8 cellular contexts compared by ENCODE assay signal in genomic region chr11:119382101-119382500, GRCh38. TPM values are rescaled to one million over a fixed set of nuclear protein-coding genes. Genes with fewer than 3 reads are reported as not detected.
A peak's percentile ranks its signal among the peaks of the same experiment; 100 is the strongest.
DNase-seq lines count a peak whose midpoint lies in the region; ATAC-seq, FAIRE-seq and TF ChIP-seq lines count a peak whose summit lies in the region.

No MANE protein-coding gene starts in this region.

- H2BK12ac ChIP-seq in H9 (ENCODE audit: insufficient read length, low read depth, low read length): no peak overlapping the region

- TSS peak; percentile 83 for BruUV-seq in mammary epithelial cell (replicated peaks; lab: Mats Ljungman, UMichigan)

- ATAC-seq in HG02642 (IDR thresholded peaks at IDR 0.05; ENCODE audit: poor library complexity, unreplicated experiment): no peak
- ATAC-seq in stimulated activated effector memory CD8-positive, alpha-beta T cell treated with anti-CD3 and anti-CD28 coated beads, Interleukin-12 subunit alpha, Interleukin-12 subunit beta, amount 100 ng/mL, for 72 hours: no peak
- no peak for ATAC-seq in stimulated activated naive CD8-positive, alpha-beta T cell treated with anti-CD3 and anti-CD28 coated beads, Interleukin-15, amount 100 ng/mL, for 72 hours

- peaks cover 30 to 37% of the 10 kb centered on the region in 2 experiments for H3K4me1 Mint-ChIP-seq in H9
- no peaks in the 10 kb centered on the region for H3K4me1 Mint-ChIP-seq in stimulated activated effector memory CD8-positive, alpha-beta T cell treated with anti-CD3 and anti-CD28 coated beads, Interleukin-12 subunit alpha, Interleukin-12 subunit beta, amount 100 ng/mL, for 72 hours
- H3K4me1 Mint-ChIP-seq in stimulated activated naive CD8-positive, alpha-beta T cell treated with anti-CD3 and anti-CD28 coated beads, Interleukin-15, amount 100 ng/mL, for 72 hours: peaks cover 14% of the 10 kb centered on the region

- peaks cover 3% of the 10 kb centered on the region; the same call in 1 of the 2 replicates for H3K4me1 ChIP-seq in H9 (ENCODE audit: insufficient read depth, low read length)
- peaks cover 31% of the 10 kb centered on the region for H3K4me1 ChIP-seq in mammary epithelial cell (ENCODE audit: insufficient read depth, low read length)
- H3K4me1 ChIP-seq in mononuclear cell (ENCODE audit: insufficient read depth, low read length): peaks cover 18% of the 10 kb centered on the region

- H3K23ac ChIP-seq in H9 (ENCODE audit: insufficient read length, low read depth, low read length): no peak overlapping the region

- no peak overlapping the region for H3K18ac ChIP-seq in H9 (ENCODE audit: insufficient read length, low read depth, low read length)

- H3K27ac ChIP-seq in H9 (ENCODE audit: insufficient read length, low read depth, low read length): no peak overlapping the region
- peak overlapping the region; percentile 90 for H3K27ac ChIP-seq in mammary epithelial cell (ENCODE audit: insufficient read depth, low read depth, low read length)

- POLR2A ChIA-PET in AG04449 (lab: Yijun Ruan, JAX): no interaction called here

- H3K4me3 ChIP-seq in AG04449 (ENCODE audit: low read depth, low read length): peak overlapping the region; percentile 64
- peak overlapping the region; percentile 48 to 60 (median 53) for H3K4me3 ChIP-seq in mammary epithelial cell (replicated peaks in 1 of 3; ENCODE audit: insufficient read depth in 1 of 3, low read depth in 2 of 3, low read length in 3 of 3)
- peak overlapping the region; percentile 40 for H3K4me3 ChIP-seq in mononuclear cell (ENCODE audit: low read length)

- H2BK5ac ChIP-seq in H9 (ENCODE audit: insufficient read length, low read length): no peak overlapping the region

- no peaks in the 10 kb centered on the region for H3K36me3 ChIP-seq in mammary epithelial cell (ENCODE audit: insufficient read depth, low read length)

- CTCF ChIA-PET in AG04449 (lab: Yijun Ruan, JAX): interaction anchor here (0.8 to 21.7 kb wide), 18 partner anchors 10 to 93 kb away, joined by 3 to 425 read pairs (median 10); partner anchors contain the start of genes C1QTNF5, MFRP, RNF26 and THY1
- CTCF ChIA-PET in mammary epithelial cell (lab: Charles Lee; ENCODE audit: low non-redundant PET): no interaction called here

- H3K4ac ChIP-seq in H9 (ENCODE audit: low read depth, low read length): no peak overlapping the region; the same call in 1 of the 2 replicates

- TF ChIP-seq CTCF in AG04449 (IDR thresholded peaks at IDR 0.05; ENCODE audit: insufficient read depth, low read length, missing control alignments) (no peak), H9 (conservative IDR thresholded peaks at IDR 0.05) (no peak), mammary epithelial cell (conservative IDR thresholded peaks at IDR 0.05 in 1 of 2, IDR thresholded peaks at IDR 0.05 in 1 of 2; ENCODE audit: extremely low read depth in 1 of 2, insufficient read depth in 1 of 2, low read depth in 1 of 2, low read length in 2 of 2) (no peak)

- H3K9ac ChIP-seq in H9 (ENCODE audit: extremely low read depth, insufficient read length, low read length) (no peak overlapping the region), mammary epithelial cell (ENCODE audit: insufficient read depth, low read length) (peak overlapping the region; percentile 89)

- H4K5ac ChIP-seq in H9 (ENCODE audit: insufficient read length, low read depth, low read length): no peak overlapping the region

- no peak overlapping the region for H3K27ac Mint-ChIP-seq in H9
- H3K27ac Mint-ChIP-seq in stimulated activated effector memory CD8-positive, alpha-beta T cell treated with anti-CD3 and anti-CD28 coated beads, Interleukin-12 subunit alpha, Interleukin-12 subunit beta, amount 100 ng/mL, for 72 hours: no peak overlapping the region
- H3K27ac Mint-ChIP-seq in stimulated activated naive CD8-positive, alpha-beta T cell treated with anti-CD3 and anti-CD28 coated beads, Interleukin-15, amount 100 ng/mL, for 72 hours: no peak overlapping the region

- no peak overlapping the region for H2BK20ac ChIP-seq in H9 (ENCODE audit: low read depth, low read length, poor library complexity, severe bottlenecking)

- H3K23me2 ChIP-seq in H9 (ENCODE audit: insufficient read length, low read depth, low read length, poor library complexity, severe bottlenecking): peaks cover 15% of the 10 kb centered on the region

- intact Hi-C loops in mammary epithelial cell (cut with micrococcal nuclease): loop anchor here (10.0 kb wide), 2 partner anchors 343 to 743 kb away; partner anchors contain the start of gene NECTIN1

- H3K4me2 ChIP-seq in H9 (ENCODE audit: insufficient read depth, insufficient read length, low read length): peak overlapping the region; percentile 79
- H3K4me2 ChIP-seq in mammary epithelial cell (ENCODE audit: insufficient read depth, low read depth, low read length): peak overlapping the region; percentile 91

- H3K9me3 Mint-ChIP-seq in H9: no peaks in the 10 kb centered on the region; a peak in 1 of 5 replicates
- H3K9me3 Mint-ChIP-seq in stimulated activated effector memory CD8-positive, alpha-beta T cell treated with anti-CD3 and anti-CD28 coated beads, Interleukin-12 subunit alpha, Interleukin-12 subunit beta, amount 100 ng/mL, for 72 hours: no peaks in the 10 kb centered on the region
- no peaks in the 10 kb centered on the region for H3K9me3 Mint-ChIP-seq in stimulated activated naive CD8-positive, alpha-beta T cell treated with anti-CD3 and anti-CD28 coated beads, Interleukin-15, amount 100 ng/mL, for 72 hours

- no peak for DNase-seq in AG04449 (ENCODE audit: low read depth, low spot score)
- DNase-seq in H9: no peak
- DNase-seq in mammary epithelial cell: no peak
- no peak for DNase-seq in stimulated activated effector memory CD8-positive, alpha-beta T cell treated with anti-CD3 and anti-CD28 coated beads, Interleukin-12 subunit alpha, Interleukin-12 subunit beta, amount 100 ng/mL, for 72 hours (ENCODE audit: low spot score in 2 of 2)
- DNase-seq in stimulated activated naive CD8-positive, alpha-beta T cell treated with anti-CD3 and anti-CD28 coated beads, Interleukin-15, amount 100 ng/mL, for 72 hours: no peak
- no peak for DNase-seq in GM19239 (ENCODE audit: insufficient read length, low spot score)

- H4K91ac ChIP-seq in H9 (ENCODE audit: insufficient read length, low read depth, low read length): no peak overlapping the region

- FAIRE-seq in GM19239 (lab: Jason Lieb, UNC): no peak

- H3K79me2 ChIP-seq in H9 (ENCODE audit: insufficient read depth, low read length): no peaks in the 10 kb centered on the region
- no peaks in the 10 kb centered on the region for H3K79me2 ChIP-seq in mammary epithelial cell (ENCODE audit: insufficient read depth, low read length)

- no peak overlapping the region for H3K56ac ChIP-seq in H9 (ENCODE audit: insufficient read length, low read depth, low read length)

- H3K14ac ChIP-seq in H9 (ENCODE audit: insufficient read depth, low read length): no peak overlapping the region

- peaks cover 15% of the 10 kb centered on the region for H3K27me3 Mint-ChIP-seq in H9 (ENCODE audit: low read depth)
- H3K27me3 Mint-ChIP-seq in stimulated activated naive CD8-positive, alpha-beta T cell treated with anti-CD3 and anti-CD28 coated beads, Interleukin-15, amount 100 ng/mL, for 72 hours: no peaks in the 10 kb centered on the region

- H2BK120ac ChIP-seq in H9 (ENCODE audit: low read depth, low read length, poor library complexity, severe bottlenecking): no peak overlapping the region

- H2AFZ ChIP-seq in H9 (ENCODE audit: low read length) (no peak overlapping the region), mammary epithelial cell (ENCODE audit: low read depth, low read length) (peak overlapping the region; percentile 73)

- H2AK5ac ChIP-seq in H9 (ENCODE audit: insufficient read length, low read length): no peak overlapping the region

- no peak overlapping the region for H2BK15ac ChIP-seq in H9 (ENCODE audit: low read depth, low read length)

- no peaks in the 10 kb centered on the region for H3K36me3 Mint-ChIP-seq in H9 (ENCODE audit: insufficient read depth in 1 of 3, low read depth in 3 of 3)
- no peaks in the 10 kb centered on the region for H3K36me3 Mint-ChIP-seq in stimulated activated effector memory CD8-positive, alpha-beta T cell treated with anti-CD3 and anti-CD28 coated beads, Interleukin-12 subunit alpha, Interleukin-12 subunit beta, amount 100 ng/mL, for 72 hours

- in situ Hi-C loops in mammary epithelial cell (cut with MboI; ENCODE audit: low sequenced_read_pairs in 2 of 2): loop anchor here in 1 of 2 donors (10.0 kb wide), 1 partner anchor 93 kb away; no protein-coding TSS in a partner anchor

- no peaks in the 10 kb centered on the region for H3K79me1 ChIP-seq in H9 (ENCODE audit: insufficient read depth, low read depth, low read length, poor library complexity, severe bottlenecking)

- no peak overlapping the region for H3T11ph ChIP-seq in H9 (ENCODE audit: low read length)

- H4K20me1 ChIP-seq in H9 (ENCODE audit: control insufficient read depth, insufficient read depth, insufficient read length): no peaks in the 10 kb centered on the region
- no peaks in the 10 kb centered on the region for H4K20me1 ChIP-seq in mammary epithelial cell (ENCODE audit: insufficient read depth, low read length)

- H3K27me3 ChIP-seq in H9 (ENCODE audit: insufficient read depth, low read length) (peaks cover 3% of the 10 kb centered on the region; the same call in 1 of the 2 replicates), mammary epithelial cell (ENCODE audit: insufficient read depth, low read length) (no peaks in the 10 kb centered on the region), mononuclear cell (ENCODE audit: insufficient read depth, low read length) (peaks cover 8% of the 10 kb centered on the region)

- H4K8ac ChIP-seq in H9 (replicated peaks; ENCODE audit: insufficient read length, low read depth, low read length): no peak overlapping the region

- dilution Hi-C loops in mammary epithelial cell (cut with HindIII; ENCODE audit: low sequenced_read_pairs): no loop called here

- WGBS in H9 (ENCODE audit: extremely low coverage, insufficient read length, low lambda C conversion rate): no CpG with 5 or more reads among the region's 9 CpGs
- 23% methylated on average over 9 of the region's 9 CpGs for WGBS in mammary epithelial cell (ENCODE audit: low coverage, missing lambda C conversion rate)

- H3K9me3 ChIP-seq in H9 (ENCODE audit: control insufficient read depth, low read depth, low read length) (no peaks in the 10 kb centered on the region), mammary epithelial cell (replicated peaks; ENCODE audit: insufficient read depth, low read length) (no peaks in the 10 kb centered on the region), mononuclear cell (ENCODE audit: low read depth, low read length) (no peaks in the 10 kb centered on the region)

- H3K4me3 Mint-ChIP-seq in H9: no peak overlapping the region
- no peak overlapping the region for H3K4me3 Mint-ChIP-seq in stimulated activated effector memory CD8-positive, alpha-beta T cell treated with anti-CD3 and anti-CD28 coated beads, Interleukin-12 subunit alpha, Interleukin-12 subunit beta, amount 100 ng/mL, for 72 hours
- no peak overlapping the region for H3K4me3 Mint-ChIP-seq in stimulated activated naive CD8-positive, alpha-beta T cell treated with anti-CD3 and anti-CD28 coated beads, Interleukin-15, amount 100 ng/mL, for 72 hours

RNA-seq across cellular contexts. Expression of gene USP2, which starts 0.6 kb away (rescaled TPM):
- total RNA-seq in H9 (2021): 5.7 and 7.6 TPM in 2 replicates
- total RNA-seq in mammary epithelial cell: 1 to 10 TPM; 2.7 to 3.0 TPM
- polyA plus RNA-seq in mammary epithelial cell: 1.3 TPM
- polyA minus RNA-seq in mammary epithelial cell: 0.88 TPM
- under 0.01 TPM for total RNA-seq in mononuclear cell

RNA-seq across cellular contexts. Expression of gene MFRP, which starts 35.6 kb away (rescaled TPM):
- total RNA-seq in H9 (2021) (not detected in 2 replicates), mammary epithelial cell (not detected), mononuclear cell (not detected)
- polyA plus RNA-seq in mammary epithelial cell: not detected
- polyA minus RNA-seq in mammary epithelial cell: not detected

RNA-seq across cellular contexts. Expression of gene THY1, which starts 40.9 kb away (rescaled TPM):
- 176 and 184 TPM in 2 replicates for total RNA-seq in H9 (2021)
- total RNA-seq in mammary epithelial cell: 10 to 100 TPM in 1 of 2 donors, 1 to 10 TPM in 1; 5.7 to 71.3 TPM
- 146 TPM for polyA plus RNA-seq in mammary epithelial cell
- polyA minus RNA-seq in mammary epithelial cell: 248 TPM
- 0.31 TPM for total RNA-seq in mononuclear cell

RNA-seq across cellular contexts. Expression of gene C1QTNF5, which starts 41.4 kb away (rescaled TPM):
- 0.33 and 0.59 TPM in 2 replicates for total RNA-seq in H9 (2021)
- under 1 TPM in 1 of 2 donors, not detected in 1; 0.50 TPM for total RNA-seq in mammary epithelial cell
- polyA plus RNA-seq in mammary epithelial cell: 0.07 TPM
- not detected for polyA minus RNA-seq in mammary epithelial cell
- not detected for total RNA-seq in mononuclear cell

RNA-seq across cellular contexts. Expression of gene RNF26, which starts 47.8 kb away (rescaled TPM):
- total RNA-seq in H9 (2021) (56.2 and 57.6 TPM in 2 replicates), mammary epithelial cell (10 to 100 TPM in 1 of 2 donors, 1 to 10 TPM in 1; 3.7 to 34.4 TPM), mononuclear cell (6.2 TPM)
- polyA plus RNA-seq in mammary epithelial cell: 39.1 TPM
- 66.6 TPM for polyA minus RNA-seq in mammary epithelial cell
